In genomic region chr4:150525321-150525868, GRCh38 we compare ENCODE assay signal across 30 cellular contexts. TPM values are rescaled to one million over a fixed set of nuclear protein-coding genes. Genes with fewer than 3 reads are reported as not detected.
"Had no signal": no experiment of that assay in that cellular context is flagged by ENCODE, and none has a peak within 500 bp of the region (broad histone marks: within the 10 kb centered on the region; RNA-seq: fewer than 3 reads in every experiment).

No MANE protein-coding gene starts in this region.

- H3K27ac Mint-ChIP-seq: activated CD4-positive, alpha-beta T cell treated with anti-CD3 and anti-CD28 coated beads, Interleukin-2, amount 10 ng/mL, durations not matched to agents 7 days and 5 days; activated CD8-positive, alpha-beta T cell treated with anti-CD3 and anti-CD28 coated beads for 36 hours; activated naive CD4-positive, alpha-beta T cell treated with anti-CD3 and anti-CD28 coated beads, Interleukin-2, amount 50 U/mL, for 24 hours; activated naive CD8-positive, alpha-beta T cell treated with anti-CD3 and anti-CD28 coated beads, Interleukin-2, amount 50 U/mL, for 24 hours; activated T-helper 2 cell treated with anti-CD3 and anti-CD28 coated beads, Interferon-gamma antibody, Interleukin-2, Interleukin-4, amounts not matched to agents 10 μg/mL and 5 μg/mL and 100 μg/mL, durations not matched to agents 14 hours and 24 hours and 36 hours; brain; effector memory CD8-positive, alpha-beta T cell; nephron; stimulated activated naive CD8-positive, alpha-beta T cell treated with anti-CD3 and anti-CD28 coated beads, Interleukin-15, Interleukin-2, amounts not matched to agents 100 ng/mL and 50 ng/mL, for 24 hours; T-helper 17 cell; type B pancreatic cell had no signal

- ATAC-seq: activated CD8-positive, alpha-beta T cell treated with anti-CD3 and anti-CD28 coated beads for 36 hours; activated naive CD8-positive, alpha-beta T cell treated with anti-CD3 and anti-CD28 coated beads, Interleukin-2, amount 50 U/mL, for 24 hours; activated T-cell treated with anti-CD3 and anti-CD28 coated beads, Interleukin-2, amount 50 U/mL, for 4 hours; effector memory CD8-positive, alpha-beta T cell; esophagus mucosa; foreskin keratinocyte; heart right ventricle; left cardiac atrium; left ventricle myocardium superior; T-helper 17 cell had no signal

- H3K27ac ChIP-seq: foreskin keratinocyte, heart right ventricle, neutrophil, right lobe of liver, thoracic aorta, uterus, WERI-Rb-1 had no signal

- H3K4me3 ChIP-seq: heart right ventricle, right lobe of liver, thoracic aorta, uterus had no signal

- H3K27me3 ChIP-seq: foreskin keratinocyte, heart right ventricle, neutrophil, right lobe of liver, uterus had no signal

- H3K36me3 ChIP-seq: heart right ventricle, neutrophil, thoracic aorta, uterus, WERI-Rb-1 had no signal

- H3K4me3 Mint-ChIP-seq: activated CD4-positive, alpha-beta T cell treated with anti-CD3 and anti-CD28 coated beads, Interleukin-2, amount 10 ng/mL, durations not matched to agents 7 days and 5 days; activated CD8-positive, alpha-beta T cell treated with anti-CD3 and anti-CD28 coated beads for 36 hours; activated naive CD4-positive, alpha-beta T cell treated with anti-CD3 and anti-CD28 coated beads, Interleukin-2, amount 50 U/mL, for 24 hours; activated naive CD8-positive, alpha-beta T cell treated with anti-CD3 and anti-CD28 coated beads, Interleukin-2, amount 50 U/mL, for 24 hours; activated T-cell treated with anti-CD3 and anti-CD28 coated beads, Interleukin-2, amount 50 U/mL, for 4 hours; brain; effector memory CD8-positive, alpha-beta T cell; nephron; stimulated activated naive CD8-positive, alpha-beta T cell treated with anti-CD3 and anti-CD28 coated beads, Interleukin-15, Interleukin-2, amounts not matched to agents 100 ng/mL and 50 ng/mL, for 24 hours; T-helper 17 cell; type B pancreatic cell had no signal

- DNase-seq: activated CD4-positive, alpha-beta T cell treated with anti-CD3 and anti-CD28 coated beads for 1 hour; activated CD4-positive, alpha-beta T cell treated with anti-CD3 and anti-CD28 coated beads, Interleukin-2, amount 10 ng/mL, durations not matched to agents 7 days and 5 days; activated CD8-positive, alpha-beta T cell treated with anti-CD3 and anti-CD28 coated beads for 36 hours; activated naive CD8-positive, alpha-beta T cell treated with anti-CD3 and anti-CD28 coated beads, Interleukin-2, amount 50 U/mL, for 24 hours; activated T-cell treated with anti-CD3 and anti-CD28 coated beads, Interleukin-2, amount 50 U/mL, for 4 hours; aorta; cortex of kidney; effector memory CD8-positive, alpha-beta T cell; heart right ventricle; left cardiac atrium; left ventricle myocardium superior; right lobe of liver; stimulated activated CD4-positive, alpha-beta T cell treated with anti-CD3 and anti-CD28 coated beads, Interleukin-12 subunit alpha, Interleukin-12 subunit beta, amount 100 ng/mL, for 4 hours; stimulated activated CD4-positive, alpha-beta T cell treated with anti-CD3 and anti-CD28 coated beads, Interleukin-4, amount 100 ng/mL, for 1 hour; T-helper 17 cell; T1000; uterus; WERI-Rb-1 had no signal

- H3K9me3 Mint-ChIP-seq: activated CD8-positive, alpha-beta T cell treated with anti-CD3 and anti-CD28 coated beads for 36 hours; activated naive CD4-positive, alpha-beta T cell treated with anti-CD3 and anti-CD28 coated beads, Interleukin-2, amount 50 U/mL, for 24 hours; activated naive CD8-positive, alpha-beta T cell treated with anti-CD3 and anti-CD28 coated beads, Interleukin-2, amount 50 U/mL, for 24 hours; activated T-cell treated with anti-CD3 and anti-CD28 coated beads, Interleukin-2, amount 50 U/mL, for 4 hours; activated T-helper 2 cell treated with anti-CD3 and anti-CD28 coated beads, Interferon-gamma antibody, Interleukin-2, Interleukin-4, amounts not matched to agents 10 μg/mL and 5 μg/mL and 100 μg/mL, durations not matched to agents 14 hours and 24 hours and 36 hours; brain; effector memory CD8-positive, alpha-beta T cell; stimulated activated naive CD8-positive, alpha-beta T cell treated with anti-CD3 and anti-CD28 coated beads, Interleukin-15, Interleukin-2, amounts not matched to agents 100 ng/mL and 50 ng/mL, for 24 hours had no signal

- H3K9me3 ChIP-seq: heart right ventricle, neutrophil, right lobe of liver, thoracic aorta, uterus had no signal

- H3K4me1 ChIP-seq: foreskin keratinocyte, heart right ventricle, right lobe of liver, uterus had no signal

- H3K4me1 Mint-ChIP-seq: activated CD4-positive, alpha-beta T cell treated with anti-CD3 and anti-CD28 coated beads, Interleukin-2, amount 10 ng/mL, durations not matched to agents 7 days and 5 days; activated naive CD4-positive, alpha-beta T cell treated with anti-CD3 and anti-CD28 coated beads, Interleukin-2, amount 50 U/mL, for 24 hours; activated naive CD8-positive, alpha-beta T cell treated with anti-CD3 and anti-CD28 coated beads, Interleukin-2, amount 50 U/mL, for 24 hours; brain; nephron; T-helper 17 cell had no signal

- FAIRE-seq: endothelial cell of umbilical vein had no signal

- H3K27me3 Mint-ChIP-seq: activated CD4-positive, alpha-beta T cell treated with anti-CD3 and anti-CD28 coated beads, Interleukin-2, amount 10 ng/mL, durations not matched to agents 7 days and 5 days; activated CD8-positive, alpha-beta T cell treated with anti-CD3 and anti-CD28 coated beads for 36 hours; activated naive CD4-positive, alpha-beta T cell treated with anti-CD3 and anti-CD28 coated beads, Interleukin-2, amount 50 U/mL, for 24 hours; activated naive CD8-positive, alpha-beta T cell treated with anti-CD3 and anti-CD28 coated beads, Interleukin-2, amount 50 U/mL, for 24 hours; brain; effector memory CD8-positive, alpha-beta T cell; stimulated activated naive CD8-positive, alpha-beta T cell treated with anti-CD3 and anti-CD28 coated beads, Interleukin-15, Interleukin-2, amounts not matched to agents 100 ng/mL and 50 ng/mL, for 24 hours; T-helper 17 cell; type B pancreatic cell had no signal

RNA-seq across cellular contexts. Expression of gene MAB21L2, which starts 56.6 kb away (rescaled TPM):
- total RNA-seq: activated CD4-positive, alpha-beta T cell treated with anti-CD3 and anti-CD28 coated beads, Interleukin-2, amount 10 ng/mL, durations not matched to agents 7 days and 5 days; activated CD8-positive, alpha-beta T cell treated with anti-CD3 and anti-CD28 coated beads for 36 hours; activated T-cell treated with anti-CD3 and anti-CD28 coated beads, Interleukin-2, amount 50 U/mL, for 4 hours; activated T-helper 2 cell treated with anti-CD3 and anti-CD28 coated beads, Interferon-gamma antibody, Interleukin-2, Interleukin-4, amounts not matched to agents 10 μg/mL and 5 μg/mL and 100 μg/mL, durations not matched to agents 14 hours and 24 hours and 36 hours; endothelial cell of umbilical vein; esophagus mucosa; foreskin keratinocyte; subcutaneous adipose tissue; T-helper 17 cell; uterus had no signal
- polyA plus RNA-seq: endothelial cell of umbilical vein, foreskin keratinocyte had no signal
